ENCODE assay signal across 15 cellular contexts in the genomic region with DNA sequence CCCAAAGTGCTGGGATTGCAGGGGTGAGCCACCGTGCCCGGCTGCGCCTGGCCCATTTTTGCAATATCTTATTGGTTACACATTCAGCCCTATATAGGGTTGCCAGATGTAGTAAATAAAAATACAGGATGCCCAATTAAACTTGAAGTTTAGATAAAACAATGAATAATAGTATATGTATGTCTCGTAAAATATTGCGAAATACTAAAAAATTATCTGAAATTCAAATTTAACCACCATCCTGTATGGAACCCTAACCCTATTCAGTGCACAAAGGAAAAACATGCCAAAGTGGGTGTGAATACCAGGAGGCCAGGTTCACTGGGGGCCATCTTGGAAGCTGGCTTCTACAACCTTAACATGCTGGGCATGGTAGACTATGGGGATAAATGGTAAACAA. TPM values are rescaled to one million over a fixed set of nuclear protein-coding genes. Genes with fewer than 3 reads are reported as not detected.
DNase-seq lines count a peak whose midpoint lies in the region; ATAC-seq and TF ChIP-seq lines count a peak whose summit lies in the region.
"Had no signal": no experiment of that assay in that cellular context is flagged by ENCODE, and none has a peak within 500 bp of the region (broad histone marks: within the 10 kb centered on the region; RNA-seq: fewer than 3 reads in every experiment).

No MANE protein-coding gene starts in this region.

- peaks cover 13% of the 10 kb centered on the region for H3K4me1 Mint-ChIP-seq in Calu3 (ENCODE audit: low read depth, unreplicated experiment)

- H3K56ac ChIP-seq in IMR-90 (ENCODE audit: extremely low read depth, insufficient read depth, low read length) = no peak overlapping the region

- H3K27me3 ChIP-seq in IMR-90 (ENCODE audit: control insufficient read depth, insufficient read depth, low read length) (no peaks in the 10 kb centered on the region), lower lobe of right lung (ENCODE audit: low read depth) (no peaks in the 10 kb centered on the region), tibial artery (no peaks in the 10 kb centered on the region)

- no peak overlapping the region for H3K9ac ChIP-seq in IMR-90 (ENCODE audit: low read depth, low read length)

- H3K27ac Mint-ChIP-seq in Calu3 (ENCODE audit: unreplicated experiment) = peak overlapping the region; percentile 93
- H3K27ac Mint-ChIP-seq: CD14-positive monocyte; CD8-positive, alpha-beta T cell; IgD-negative memory B cell had no signal

- CTCF ChIA-PET in Calu3 (lab: Charles Lee) (no interaction called here), IMR-90 (lab: Yijun Ruan, JAX) (no interaction called here)

- H3K23ac ChIP-seq in IMR-90 (ENCODE audit: low read depth, low read length) = no peak overlapping the region

- no peaks in the 10 kb centered on the region for H4K20me1 ChIP-seq in IMR-90 (ENCODE audit: insufficient read depth, low read length)

- intact Hi-C loops in Calu3 (cut with micrococcal nuclease; ENCODE audit: unreplicated experiment) (no loop called here), IMR-90 (cut with micrococcal nuclease) (no loop called here), lower lobe of right lung (cut with DNase I) (no loop called here), sciatic nerve (cut with DNase I) (no loop called here), tibial artery (cut with DNase I; ENCODE audit: low total_unique reads) (no loop called here)

- TF ChIP-seq POLR2A in IMR-90 (IDR thresholded peaks at IDR 0.05; ENCODE audit: low read depth, low read length) = no peak

- H3K9me3 ChIP-seq in IMR-90 (ENCODE audit: control insufficient read depth, insufficient read depth, low read length) (no peaks in the 10 kb centered on the region), lower lobe of right lung (no peaks in the 10 kb centered on the region), tibial artery (no peaks in the 10 kb centered on the region)

- H2BK15ac ChIP-seq in IMR-90 (ENCODE audit: low read depth, low read length) = no peak overlapping the region

- no peak overlapping the region for H2BK120ac ChIP-seq in IMR-90 (ENCODE audit: low read depth, low read length)

- peaks cover 17% of the 10 kb centered on the region in 2 experiments for H3K79me1 ChIP-seq in IMR-90 (ENCODE audit: low read depth in 1 of 2, low read length in 2 of 2)

- H3K36me3 ChIP-seq in IMR-90 (ENCODE audit: control insufficient read depth, insufficient read depth, low read length) = no peaks in the 10 kb centered on the region
- peaks cover 5% of the 10 kb centered on the region for H3K36me3 ChIP-seq in lower lobe of right lung
- no peaks in the 10 kb centered on the region for H3K36me3 ChIP-seq in tibial artery

- in situ Hi-C loops in IMR-90 (cut with MboI; ENCODE audit: low sequenced_read_pairs) = no loop called here

- no peak overlapping the region for H3K18ac ChIP-seq in IMR-90 (ENCODE audit: low read depth, low read length)

- TF ChIP-seq CTCF in Calu3 (IDR thresholded peaks at IDR 0.05; ENCODE audit: unreplicated experiment) (no peak), IMR-90 (conservative IDR thresholded peaks at IDR 0.05; ENCODE audit: low read depth, low read length) (no peak), fibroblast of villous mesenchyme (IDR thresholded peaks at IDR 0.05; ENCODE audit: insufficient read depth, low read depth, low read length) (no peak), lower lobe of right lung (IDR thresholded peaks at IDR 0.05) (no peak), tibial artery (IDR thresholded peaks at IDR 0.05) (no peak)

- H3K14ac ChIP-seq in IMR-90 (replicated peaks; ENCODE audit: low read depth, low read length) = no peak overlapping the region

- no peak overlapping the region for H2AK5ac ChIP-seq in IMR-90 (ENCODE audit: low read depth, low read length)

- no peak overlapping the region for H2BK20ac ChIP-seq in IMR-90 (ENCODE audit: low read depth, low read length)

- DNase-seq in Calu3 (no peak), IMR-90 (no peak), fibroblast of villous mesenchyme (ENCODE audit: low read depth) (peak; percentile 14), lower lobe of right lung (no peak), sciatic nerve (ENCODE audit: low spot score) (no peak), tibial artery (no peak), KG1 (lab: John Stamatoyannopoulos, UW) (no peak), OCI-M2 (lab: John Stamatoyannopoulos, UW; ENCODE audit: unreplicated experiment) (no peak)
- DNase-seq: CD8-positive, alpha-beta T cell; COR-L47; DND-41; GOT3 had no signal

- peaks cover 2% of the 10 kb centered on the region for H3K4me1 ChIP-seq in IMR-90 (ENCODE audit: control insufficient read depth, insufficient read depth, low read length)
- H3K4me1 ChIP-seq in lower lobe of right lung = peaks cover 12% of the 10 kb centered on the region
- H3K4me1 ChIP-seq in tibial artery = peaks cover 0 to 14% (median 4%) of the 10 kb centered on the region in 4 donors

- H3K4me3 Mint-ChIP-seq in Calu3 (ENCODE audit: low read depth, unreplicated experiment) = no peak overlapping the region
- H3K4me3 Mint-ChIP-seq: CD14-positive monocyte; CD8-positive, alpha-beta T cell; IgD-negative memory B cell had no signal

- no peak overlapping the region for H4K91ac ChIP-seq in IMR-90 (ENCODE audit: insufficient read depth, low read depth, low read length)

- no peaks in the 10 kb centered on the region for H3K27me3 Mint-ChIP-seq in Calu3 (ENCODE audit: unreplicated experiment)
- H3K27me3 Mint-ChIP-seq: IgD-negative memory B cell had no signal

- WGBS in IMR-90 (ENCODE audit: extremely low coverage in 2 of 2, insufficient read length in 1 of 2), 2 experiments = no CpG with 5 or more reads among the region's 5 CpGs

- no peak overlapping the region for H4K5ac ChIP-seq in IMR-90 (ENCODE audit: low read depth, low read length)

- no TSS peak for BruUV-seq in Calu3 (replicated peaks; lab: Mats Ljungman, UMichigan)
- no TSS peak for BruUV-seq in IMR-90 (replicated peaks; lab: Mats Ljungman, UMichigan)

- no peaks in the 10 kb centered on the region; the same call in 1 of the 2 replicates for H3K9me1 ChIP-seq in IMR-90 (ENCODE audit: insufficient read depth, low read length)

- no peak overlapping the region for H2AFZ ChIP-seq in IMR-90 (replicated peaks; ENCODE audit: low read length, poor library complexity)

- no peaks in the 10 kb centered on the region for H3K9me3 Mint-ChIP-seq in Calu3 (ENCODE audit: low read depth, unreplicated experiment)
- H3K9me3 Mint-ChIP-seq: CD14-positive monocyte; CD8-positive, alpha-beta T cell; IgD-negative memory B cell had no signal

- no peak overlapping the region for H3K4ac ChIP-seq in IMR-90 (ENCODE audit: low read depth, low read length)

- no peak overlapping the region for H4K8ac ChIP-seq in IMR-90 (ENCODE audit: low read depth in 2 of 2, low read length in 2 of 2)

- H3K36me3 Mint-ChIP-seq in Calu3 (ENCODE audit: insufficient read depth, unreplicated experiment) = peaks cover 16% of the 10 kb centered on the region

- H2AK9ac ChIP-seq in IMR-90 (replicated peaks; ENCODE audit: low read depth, low read length, poor library complexity) = no peak overlapping the region

- no peak overlapping the region for H3K4me2 ChIP-seq in IMR-90 (ENCODE audit: low read depth, low read length)

- ATAC-seq in IMR-90 (ENCODE audit: low read depth) (no peak), lower lobe of right lung (no peak), sciatic nerve (no peak)
- ATAC-seq: CD8-positive, alpha-beta T cell; HCT116 had no signal

- POLR2A ChIA-PET in IMR-90 (lab: Charles Lee; ENCODE audit: unreplicated experiment) = no interaction called here

- no peak overlapping the region for H3K4me3 ChIP-seq in IMR-90 (ENCODE audit: insufficient read depth, low read depth, low read length)
- H3K4me3 ChIP-seq in fibroblast of villous mesenchyme (ENCODE audit: low read depth, low read length) = no peak overlapping the region
- H3K4me3 ChIP-seq in lower lobe of right lung = no peak overlapping the region
- H3K4me3 ChIP-seq in tibial artery = no peak overlapping the region

- no peak overlapping the region for H3K27ac ChIP-seq in IMR-90 (ENCODE audit: insufficient read depth, low read length)
- peak overlapping the region; percentile 6 for H3K27ac ChIP-seq in lower lobe of right lung
- H3K27ac ChIP-seq in tibial artery = no peak overlapping the region

- dilution Hi-C loops in IMR-90 (cut with HindIII; ENCODE audit: low sequenced_read_pairs, unreplicated experiment) = no loop called here

- H2BK5ac ChIP-seq in IMR-90 (ENCODE audit: low read depth, low read length, poor library complexity, severe bottlenecking) = no peak overlapping the region

- no peak for TF ChIP-seq RAD21 in IMR-90 (IDR thresholded peaks at IDR 0.05; ENCODE audit: low read length)

TF ChIP-seq in IMR-90, 13 proteins besides CTCF, POLR2A, EP300 and RAD21:
- TF ChIP-seq BHLHE40 (IDR thresholded peaks at IDR 0.05; ENCODE audit: low read depth, low read length) (no peak), CEBPB (IDR thresholded peaks at IDR 0.05; ENCODE audit: low read depth, low read length) (peak; percentile 92)

RNA-seq across cellular contexts. Expression of a gene that starts 5.2 kb away (rescaled TPM):
- 39.8 and 40.8 TPM in 2 replicates for total RNA-seq in Calu3 (2022)
- 37.5 and 43.2 TPM in 2 replicates for total RNA-seq in IMR-90 (2012; rRNA removed)
- 22.5 and 23.6 TPM in 2 replicates for polyA plus RNA-seq in IMR-90 (2012; rRNA removed)
- polyA plus RNA-seq in IMR-90 (2012; cell fraction: cytosol; rRNA removed) = 16.0 and 16.7 TPM in 2 replicates
- 35.1 and 48.4 TPM in 2 replicates for polyA plus RNA-seq in IMR-90 (2012; cell fraction: nucleus; rRNA removed; ENCODE audit: low replicate concordance)
- total RNA-seq in fibroblast of villous mesenchyme = 32.9 and 34.5 TPM in 2 replicates
- total RNA-seq in lower lobe of right lung = 28.4 TPM
- total RNA-seq in sciatic nerve = 28.0 TPM

RNA-seq across cellular contexts. Expression of a gene that starts 33.8 kb away (rescaled TPM):
- total RNA-seq in Calu3 (2022) (22.8 and 25.6 TPM in 2 replicates), IMR-90 (2012; rRNA removed) (24.0 and 28.6 TPM in 2 replicates), fibroblast of villous mesenchyme (10.4 and 13.5 TPM in 2 replicates), lower lobe of right lung (18.1 TPM), sciatic nerve (16.5 TPM)
- 15.7 and 18.3 TPM in 2 replicates for polyA plus RNA-seq in IMR-90 (2012; rRNA removed)
- 3.6 and 16.7 TPM in 2 replicates for polyA plus RNA-seq in IMR-90 (2012; cell fraction: cytosol; rRNA removed)
- 1.9 and 12.8 TPM in 2 replicates for polyA plus RNA-seq in IMR-90 (2012; cell fraction: nucleus; rRNA removed; ENCODE audit: low replicate concordance)

RNA-seq across cellular contexts. Expression of a gene that starts 33.8 kb away (rescaled TPM):
- 40.7 and 41.9 TPM in 2 replicates for total RNA-seq in Calu3 (2022)
- 15.8 and 18.1 TPM in 2 replicates for total RNA-seq in IMR-90 (2012; rRNA removed)
- polyA plus RNA-seq in IMR-90 (2012; rRNA removed) = 19.0 and 19.5 TPM in 2 replicates
- 7.0 and 11.5 TPM in 2 replicates for polyA plus RNA-seq in IMR-90 (2012; cell fraction: cytosol; rRNA removed)
- 44.9 and 55.6 TPM in 2 replicates for polyA plus RNA-seq in IMR-90 (2012; cell fraction: nucleus; rRNA removed; ENCODE audit: low replicate concordance)
- 28.0 and 28.1 TPM in 2 replicates for total RNA-seq in fibroblast of villous mesenchyme
- 39.8 TPM for total RNA-seq in lower lobe of right lung
- total RNA-seq in sciatic nerve = 42.2 TPM
